8 cellular contexts compared by ENCODE assay signal in the genomic region with DNA sequence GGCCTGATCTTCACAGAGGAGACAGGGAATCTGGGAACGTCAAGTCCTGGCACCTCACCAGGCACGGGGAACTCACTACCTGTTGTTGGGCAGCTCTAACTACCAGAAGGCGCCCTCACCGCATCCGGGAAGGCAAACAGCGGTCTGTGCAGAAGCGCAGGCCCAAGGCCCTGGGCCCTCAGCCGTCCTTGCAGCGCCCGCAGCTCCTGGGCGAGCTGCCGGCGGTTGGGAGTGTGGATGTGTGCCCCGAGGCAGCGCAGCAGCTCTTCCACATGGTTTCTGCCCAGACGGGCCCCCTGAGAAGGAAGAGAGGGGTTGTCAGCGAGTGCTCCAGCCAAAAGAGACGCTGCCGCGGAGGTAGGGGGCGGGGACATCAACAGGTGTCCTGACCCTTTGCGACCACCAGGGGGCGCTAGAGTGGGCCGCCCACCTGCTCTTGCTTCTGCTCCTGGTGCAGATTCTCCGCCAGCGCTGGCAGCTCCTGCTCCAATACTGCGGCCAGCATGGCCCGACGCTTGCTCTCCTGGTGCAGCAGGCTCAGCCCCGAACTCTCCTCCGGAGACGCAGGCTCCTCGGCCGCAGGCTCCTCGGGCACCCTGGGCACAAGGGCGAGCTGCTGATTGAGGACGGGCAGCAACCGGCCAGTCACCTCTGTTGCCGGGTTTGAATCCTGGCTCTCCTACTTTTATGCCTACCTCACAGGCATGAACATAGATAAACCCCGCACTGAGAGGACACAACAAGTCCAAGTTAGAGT. TPM values are rescaled to one million over a fixed set of nuclear protein-coding genes. Genes with fewer than 3 reads are reported as not detected.
DNase-seq lines count a peak whose midpoint lies in the region; ATAC-seq and TF ChIP-seq lines count a peak whose summit lies in the region.

No MANE protein-coding gene starts in this region.

- no peaks in the 10 kb centered on the region for H3K36me3 Mint-ChIP-seq in T-cell

- no peaks in the 10 kb centered on the region for H3K9me3 Mint-ChIP-seq in T-cell

- 52% methylated on average over 30 of the region's 40 CpGs; no CpG with 5 or more reads in 1 of the 2 experiments for WGBS in IMR-90 (ENCODE audit: extremely low coverage in 2 of 2, insufficient read length in 1 of 2), 2 experiments

- H3K9me3 ChIP-seq in IMR-90 (ENCODE audit: control insufficient read depth, insufficient read depth, low read length) (no peaks in the 10 kb centered on the region), right atrium auricular region (no peaks in the 10 kb centered on the region)

- H3K79me1 ChIP-seq in IMR-90 (ENCODE audit: low read depth in 1 of 2, low read length in 2 of 2), result no peaks in the 10 kb centered on the region

- no peak overlapping the region for H4K91ac ChIP-seq in IMR-90 (ENCODE audit: insufficient read depth, low read depth, low read length)

- no peak overlapping the region for H4K8ac ChIP-seq in IMR-90 (ENCODE audit: low read depth in 2 of 2, low read length in 2 of 2)

- in situ Hi-C loops in IMR-90 (cut with MboI; ENCODE audit: low sequenced_read_pairs), result no loop called here

- H3K27ac ChIP-seq in IMR-90 (ENCODE audit: insufficient read depth, low read length), result no peak overlapping the region
- peak overlapping the region in 1 of 2 donors; percentile 27 for H3K27ac ChIP-seq in right atrium auricular region

- H4K5ac ChIP-seq in IMR-90 (ENCODE audit: low read depth, low read length), result no peak overlapping the region

- dilution Hi-C loops in IMR-90 (cut with HindIII; ENCODE audit: low sequenced_read_pairs, unreplicated experiment), result no loop called here

- no peak overlapping the region for H3K14ac ChIP-seq in IMR-90 (replicated peaks; ENCODE audit: low read depth, low read length)

- no peak overlapping the region for H2BK120ac ChIP-seq in IMR-90 (ENCODE audit: low read depth, low read length)

- H2BK15ac ChIP-seq in IMR-90 (ENCODE audit: low read depth, low read length), result no peak overlapping the region

- CTCF ChIA-PET in IMR-90 (lab: Yijun Ruan, JAX), result interaction anchor here (0.5 to 1.6 kb wide), 6 partner anchors 30 to 769 kb away, joined by 3 to 7 read pairs (median 4); no protein-coding TSS in a partner anchor
- CTCF ChIA-PET in T-cell (lab: Charles Lee), result interaction anchor here (0.5 to 1.9 kb wide), 12 partner anchors 9 to 317 kb away, joined by 3 to 9 read pairs (median 3); a partner anchor contains a TSS

- no peak overlapping the region for H3K18ac ChIP-seq in IMR-90 (ENCODE audit: low read depth, low read length)

- H3K4me1 ChIP-seq in IMR-90 (ENCODE audit: control insufficient read depth, insufficient read depth, low read length) (no peaks in the 10 kb centered on the region), right atrium auricular region (peaks cover 0 to 12% of the 10 kb centered on the region in 2 donors)

- no peak overlapping the region for H2BK5ac ChIP-seq in IMR-90 (ENCODE audit: low read depth, low read length, poor library complexity, severe bottlenecking)

- no peak overlapping the region for H3K56ac ChIP-seq in IMR-90 (ENCODE audit: extremely low read depth, insufficient read depth, low read length)

- peak overlapping the region; percentile 55 for H2AK9ac ChIP-seq in IMR-90 (replicated peaks; ENCODE audit: low read depth, low read length, poor library complexity)

- H3K4me2 ChIP-seq in IMR-90 (ENCODE audit: low read depth, low read length), result no peak overlapping the region

- H2BK20ac ChIP-seq in IMR-90 (ENCODE audit: low read depth, low read length), result no peak overlapping the region

- no peak overlapping the region for H3K4ac ChIP-seq in IMR-90 (ENCODE audit: low read depth, low read length)

- H3K4me1 Mint-ChIP-seq in T-cell, result peaks cover 33 to 51% (median 40%) of the 10 kb centered on the region in 3 donors

- peak; percentile 95 for ATAC-seq in IMR-90 (ENCODE audit: low read depth)
- peak; percentile 79 to 83 (median 81) for ATAC-seq in T-cell (replicated peaks in 1 of 4)
- no peak for ATAC-seq in HG03521 (IDR thresholded peaks at IDR 0.05; ENCODE audit: unreplicated experiment)
- ATAC-seq in GM18868 (IDR thresholded peaks at IDR 0.05; ENCODE audit: unreplicated experiment), result no peak

- H4K20me1 ChIP-seq in IMR-90 (ENCODE audit: insufficient read depth, low read length), result no peaks in the 10 kb centered on the region

- no TSS peak for BruUV-seq in IMR-90 (replicated peaks; lab: Mats Ljungman, UMichigan)

- H3K9me1 ChIP-seq in IMR-90 (ENCODE audit: insufficient read depth, low read length), result no peaks in the 10 kb centered on the region

- DNase-seq in IMR-90 (peak; percentile 32), T-cell (peak; percentile 58 to 88 (median 80)), right atrium auricular region (ENCODE audit: low spot score) (peak; percentile 74), retinal pigment epithelial cell (ENCODE audit: low read depth) (no peak)
- peak; percentile 46 for DNase-seq in activated naive CD8-positive, alpha-beta T cell treated with anti-CD3 and anti-CD28 coated beads, Interleukin-2, amount 50 U/mL, for 16 hours (ENCODE audit: low read depth, low spot score)

- H3K27me3 ChIP-seq in IMR-90 (ENCODE audit: control insufficient read depth, insufficient read depth, low read length) (no peaks in the 10 kb centered on the region), right atrium auricular region (no peaks in the 10 kb centered on the region)

- POLR2A ChIA-PET in IMR-90 (lab: Charles Lee; ENCODE audit: unreplicated experiment), result no interaction called here
- POLR2A ChIA-PET in T-cell (lab: Charles Lee), result interaction anchor here (0.6 to 0.7 kb wide), 2 partner anchors 127 to 1286 kb away, joined by 3 to 8 read pairs; no protein-coding TSS in a partner anchor

- TF ChIP-seq POLR2A in IMR-90 (IDR thresholded peaks at IDR 0.05; ENCODE audit: low read depth, low read length), result no peak

- no peak overlapping the region for H3K9ac ChIP-seq in IMR-90 (ENCODE audit: low read depth, low read length)

- peak; percentile 65 for TF ChIP-seq RAD21 in IMR-90 (IDR thresholded peaks at IDR 0.05; ENCODE audit: low read length)

- H2AK5ac ChIP-seq in IMR-90 (ENCODE audit: low read depth, low read length), result no peak overlapping the region

- peaks cover 42% of the 10 kb centered on the region for H3K36me3 ChIP-seq in IMR-90 (ENCODE audit: control insufficient read depth, insufficient read depth, low read length)
- H3K36me3 ChIP-seq in right atrium auricular region, result peaks cover 92% of the 10 kb centered on the region

- H3K4me3 ChIP-seq in GM08714 (ENCODE audit: low read length), result peak overlapping the region; percentile 18; the same call in 1 of the 2 replicates
- H3K4me3 ChIP-seq in IMR-90 (ENCODE audit: insufficient read depth, low read depth, low read length), result no peak overlapping the region
- no peak overlapping the region for H3K4me3 ChIP-seq in right atrium auricular region
- H3K4me3 ChIP-seq in retinal pigment epithelial cell (ENCODE audit: low read length), result no peak overlapping the region

- peak overlapping the region; percentile 75 to 80 (median 75) for H3K4me3 Mint-ChIP-seq in T-cell

- peak overlapping the region; percentile 85 to 86 for H3K27ac Mint-ChIP-seq in T-cell

- peak overlapping the region; percentile 87 for H2AFZ ChIP-seq in IMR-90 (replicated peaks; ENCODE audit: low read length, poor library complexity)

- H3K23ac ChIP-seq in IMR-90 (ENCODE audit: low read depth, low read length), result no peak overlapping the region

- no peaks in the 10 kb centered on the region for H3K27me3 Mint-ChIP-seq in T-cell

- intact Hi-C loops in IMR-90 (cut with micrococcal nuclease), result loop anchor here (1.0 kb wide), 1 partner anchor 38 kb away; no protein-coding TSS in a partner anchor

- peak; percentile 86 for TF ChIP-seq CTCF in IMR-90 (conservative IDR thresholded peaks at IDR 0.05; ENCODE audit: low read depth, low read length)
- TF ChIP-seq CTCF in right atrium auricular region (IDR thresholded peaks at IDR 0.05), result peak; percentile 96 to 98
- peak; percentile 87 for TF ChIP-seq CTCF in retinal pigment epithelial cell (conservative IDR thresholded peaks at IDR 0.05; ENCODE audit: low read depth, low read length)

TF ChIP-seq in IMR-90, 13 proteins besides CTCF, POLR2A, EP300 and RAD21 (continues in another document):
- TF ChIP-seq FOS (IDR thresholded peaks at IDR 0.05; ENCODE audit: low read depth, low read length) (no peak), MAZ (IDR thresholded peaks at IDR 0.05; ENCODE audit: borderline replicate concordance, low read depth, low read length) (peak; percentile 14; the same call in 1 of the 2 replicates), SMC3 (IDR thresholded peaks at IDR 0.05; ENCODE audit: low read depth, low read length) (peak; percentile 81), MAFK (IDR thresholded peaks at IDR 0.05; ENCODE audit: low read depth, low read length) (no peak)

RNA-seq across cellular contexts. Expression of a gene that starts 9.3 kb away (rescaled TPM):
- 4.8 and 5.3 TPM in 2 replicates for total RNA-seq in IMR-90 (2012; rRNA removed)
- polyA plus RNA-seq in IMR-90 (2012; rRNA removed), result 15.9 and 17.3 TPM in 2 replicates
- polyA plus RNA-seq in IMR-90 (2012; cell fraction: cytosol; rRNA removed), result 6.7 and 10.6 TPM in 2 replicates
- 53.8 and 151 TPM in 2 replicates for polyA plus RNA-seq in IMR-90 (2012; cell fraction: nucleus; rRNA removed; ENCODE audit: low replicate concordance)
- total RNA-seq in T-cell, result 10 to 100 TPM in 3 of 5 donors, 1 to 10 TPM in 2; 7.0 to 31.1 (median 12.8) TPM
- total RNA-seq in right atrium auricular region, result 10 to 100 TPM; 31.3 to 42.1 TPM

RNA-seq across cellular contexts. Expression of a gene that starts 15.6 kb away (rescaled TPM):
- total RNA-seq in IMR-90 (2012; rRNA removed) (0.18 and 0.28 TPM in 2 replicates), T-cell (100 to 1,000 TPM; 169 to 240 (median 199) TPM), right atrium auricular region (1 to 10 TPM; 1.3 to 1.8 TPM)
- polyA plus RNA-seq in IMR-90 (2012; rRNA removed), result 1.0 and 1.3 TPM in 2 replicates
- 0.24 and 1.0 TPM in 2 replicates for polyA plus RNA-seq in IMR-90 (2012; cell fraction: cytosol; rRNA removed)
- polyA plus RNA-seq in IMR-90 (2012; cell fraction: nucleus; rRNA removed; ENCODE audit: low replicate concordance), result 9.3 and 16.4 TPM in 2 replicates

RNA-seq across cellular contexts. Expression of a gene that starts 17.2 kb away (rescaled TPM):
- total RNA-seq in IMR-90 (2012; rRNA removed), result not detected in 2 replicates
- not detected in 2 replicates for polyA plus RNA-seq in IMR-90 (2012; rRNA removed)
- polyA plus RNA-seq in IMR-90 (2012; cell fraction: cytosol; rRNA removed), result not detected in 2 replicates
- polyA plus RNA-seq in IMR-90 (2012; cell fraction: nucleus; rRNA removed; ENCODE audit: low replicate concordance), result not detected in 2 replicates
- total RNA-seq in T-cell, result under 1 TPM in 3 of 5 donors, not detected in 2; 0.26 to 0.44 (median 0.38) TPM
- total RNA-seq in right atrium auricular region, result 10 to 100 TPM; 21.1 to 36.6 TPM

RNA-seq across cellular contexts. Expression of a gene that starts 25.7 kb away (rescaled TPM):
- not detected in 2 replicates for total RNA-seq in IMR-90 (2012; rRNA removed)
- polyA plus RNA-seq in IMR-90 (2012; rRNA removed), result not detected in 2 replicates
- not detected in 2 replicates for polyA plus RNA-seq in IMR-90 (2012; cell fraction: cytosol; rRNA removed)
- polyA plus RNA-seq in IMR-90 (2012; cell fraction: nucleus; rRNA removed; ENCODE audit: low replicate concordance), result 0.04 TPM in 1 of 2 replicates, not detected in the other
- total RNA-seq in T-cell, result not detected
- not detected for total RNA-seq in right atrium auricular region

RNA-seq across cellular contexts. Expression of a gene that starts 35.0 kb away (rescaled TPM):
- total RNA-seq in IMR-90 (2012; rRNA removed) (0.72 and 0.83 TPM in 2 replicates), T-cell (under 1 TPM in 2 of 5 donors, not detected in 3; 0.21 to 0.35 TPM), right atrium auricular region (1 to 10 TPM; 2.9 to 4.4 TPM)
- 4.8 and 5.4 TPM in 2 replicates for polyA plus RNA-seq in IMR-90 (2012; rRNA removed)
- polyA plus RNA-seq in IMR-90 (2012; cell fraction: cytosol; rRNA removed), result 3.3 and 6.1 TPM in 2 replicates
- polyA plus RNA-seq in IMR-90 (2012; cell fraction: nucleus; rRNA removed; ENCODE audit: low replicate concordance), result 5.4 and 6.0 TPM in 2 replicates

Comparison
In these comparisons a context has a peak if more than half of its experiments do, and no peak if none do; other contexts are left out.
1. ATAC-seq: peak in IMR-90 (single experiment) and T-cell (4 of 4); none in HG03521 (single experiment) and GM18868 (single experiment).
2. RNA of a gene that starts 15.6 kb away (total RNA-seq): 169 to 240 TPM in T-cell; 1.3 to 1.8 TPM in right atrium auricular region and 0.18 to 0.28 TPM in IMR-90; every median in the first group is over 10 times any median in the second.
3. RNA of a gene that starts 17.2 kb away (total RNA-seq): 21.1 to 36.6 TPM in right atrium auricular region; 0.26 to 0.44 TPM in T-cell and not detected in IMR-90; every median in the first group is over 10 times any median in the second.
4. Peak in every context shown above with its lines, with median percentiles within 50 percentile points of each other: CTCF ChIP-seq.